In genomic region chr2:148643998-148644884, GRCh38 we compare ENCODE assay signal across 8 cellular contexts. TPM values are rescaled to one million over a fixed set of nuclear protein-coding genes. Genes with fewer than 3 reads are reported as not detected.
A peak's percentile ranks its signal among the peaks of the same experiment; 100 is the strongest.
DNase-seq lines count a peak whose midpoint lies in the region; ATAC-seq and TF ChIP-seq lines count a peak whose summit lies in the region.

Gene EPC2 (plus strand): TSS chr2:148644751. CDS start chr2:148645018, 267 bp downstream.

- intact Hi-C loops in CD4-positive, alpha-beta memory T cell (cut with micrococcal nuclease) = loop anchor here (1.0 to 2.0 kb wide), 3 partner anchors 31 to 283 kb away; no protein-coding TSS in a partner anchor

- H3K4me3 ChIP-seq in CD4-positive, alpha-beta memory T cell (ENCODE audit: low read length in 2 of 2) = peak within 1 kb of the TSS; percentile 88 to 99
- peak within 1 kb of the TSS; percentile 91 for H3K4me3 ChIP-seq in endodermal cell (ENCODE audit: low read length)

- peak within 1 kb of the TSS; percentile 91 for H3K9ac ChIP-seq in endodermal cell (ENCODE audit: extremely low read depth, low read length, poor library complexity, severe bottlenecking)

- no peak for TF ChIP-seq CTCF in endodermal cell (conservative IDR thresholded peaks at IDR 0.05)

- POLR2A ChIA-PET in CD4-positive, alpha-beta memory T cell (lab: Charles Lee; ENCODE audit: partially characterized antibody) = interaction anchor here (0.5 to 6.7 kb wide), 12 partner anchors 9 to 623 kb away, joined by 3 to 121 read pairs (median 5); partner anchors contain the start of genes MBD5 and ORC4

- H3K36me3 ChIP-seq in CD4-positive, alpha-beta memory T cell (ENCODE audit: insufficient read depth, low read length) = no peaks in the 10 kb centered on the region
- no peaks in the 10 kb centered on the region for H3K36me3 ChIP-seq in endodermal cell (ENCODE audit: control insufficient read depth, insufficient read depth, low read length)

- H3K9me3 ChIP-seq in CD4-positive, alpha-beta memory T cell (ENCODE audit: control insufficient read depth in 1 of 2, low read length in 2 of 2) = no peaks in the 10 kb centered on the region
- H3K9me3 ChIP-seq in endodermal cell (ENCODE audit: control insufficient read depth, low read length) = no peaks in the 10 kb centered on the region

- H3K4me1 Mint-ChIP-seq in CD4-positive, alpha-beta memory T cell = peaks cover 19 to 37% (median 30%) of the 10 kb centered on the region in 4 donors
- H3K4me1 Mint-ChIP-seq in endodermal cell = peaks cover 11% of the 10 kb centered on the region

- WGBS in endodermal cell (ENCODE audit: insufficient coverage in 1 of 2, insufficient read length in 1 of 2), 2 experiments = 1 to 2% methylated on average over 19 to 85 of the region's 94 CpGs

- H3K27ac ChIP-seq in CD4-positive, alpha-beta memory T cell (ENCODE audit: low read depth, low read length) = peak within 1 kb of the TSS; percentile 87
- peak within 1 kb of the TSS; percentile 99 for H3K27ac ChIP-seq in endodermal cell (ENCODE audit: low read depth, low read length)

- H3K4me3 Mint-ChIP-seq in CD4-positive, alpha-beta memory T cell = peak within 1 kb of the TSS; percentile 95 to 99 (median 96)
- H3K4me3 Mint-ChIP-seq in endodermal cell = peak within 1 kb of the TSS; percentile 78

- H3K27me3 Mint-ChIP-seq in CD4-positive, alpha-beta memory T cell = peaks cover 0 to 1% of the 10 kb centered on the region in 2 donors
- H3K27me3 Mint-ChIP-seq in endodermal cell (ENCODE audit: insufficient read depth) = peaks cover 24% of the 10 kb centered on the region

- H3K27ac Mint-ChIP-seq in CD4-positive, alpha-beta memory T cell = peak within 1 kb of the TSS; percentile 95 to 99 (median 97)
- H3K27ac Mint-ChIP-seq in endodermal cell = peak within 1 kb of the TSS; percentile 98

- peaks cover 0 to 1% (median 0%) of the 10 kb centered on the region in 8 donors for H3K9me3 Mint-ChIP-seq in CD4-positive, alpha-beta memory T cell
- no peaks in the 10 kb centered on the region for H3K9me3 Mint-ChIP-seq in endodermal cell

- peaks cover 41% of the 10 kb centered on the region for H3K4me1 ChIP-seq in CD4-positive, alpha-beta memory T cell (ENCODE audit: insufficient read depth, low read length)
- H3K4me1 ChIP-seq in endodermal cell (ENCODE audit: control insufficient read depth, insufficient read depth, low read length) = no peaks in the 10 kb centered on the region

- CTCF ChIA-PET in CD4-positive, alpha-beta memory T cell (lab: Charles Lee; ENCODE audit: partially characterized antibody) = interaction anchor here (0.9 to 2.0 kb wide), 6 partner anchors 10 to 624 kb away, joined by 3 to 9 read pairs (median 4); partner anchors contain the start of genes MBD5 and ORC4

- peak; percentile 69 for ATAC-seq in GM19455 (IDR thresholded peaks at IDR 0.05; ENCODE audit: unreplicated experiment)

- H3K27me3 ChIP-seq in CD4-positive, alpha-beta memory T cell (ENCODE audit: insufficient read depth, low read length) = no peaks in the 10 kb centered on the region
- peaks cover 21% of the 10 kb centered on the region for H3K27me3 ChIP-seq in endodermal cell (ENCODE audit: control insufficient read depth, insufficient read depth, low read length, poor library complexity, severe bottlenecking)

- peak; percentile 86 to 93 (median 91) for DNase-seq in CD4-positive, alpha-beta memory T cell
- DNase-seq in HPDE6-E6E7 (ENCODE audit: extremely low spot score) (peak; percentile 49), NOMO-1 treated with dmso at 0.1 percent for 144 hours (lab: John Stamatoyannopoulos, UW; ENCODE audit: unreplicated experiment) (peak; percentile 70), endodermal cell (peak; percentile 95), mesenteric fat pad (ENCODE audit: low spot score) (peak; percentile 96)
- DNase-seq in activated CD8-positive, alpha-beta memory T cell treated with anti-CD3 and anti-CD28 coated beads, Interleukin-2, amount 50 U/mL, for 1 hour (ENCODE audit: extremely low read depth) = peak; percentile 56
- DNase-seq in stimulated activated CD8-positive, alpha-beta memory T cell treated with anti-CD3 and anti-CD28 coated beads, Interleukin-15, amount 100 ng/mL, for 24 hours (ENCODE audit: low read depth) = peak; percentile 76

- peaks cover 5 to 22% of the 10 kb centered on the region in 2 donors for H3K36me3 Mint-ChIP-seq in CD4-positive, alpha-beta memory T cell
- H3K36me3 Mint-ChIP-seq in endodermal cell (ENCODE audit: low read depth) = no peaks in the 10 kb centered on the region

RNA-seq across cellular contexts. Expression of gene EPC2, which starts in this region (rescaled TPM):
- total RNA-seq in CD4-positive, alpha-beta memory T cell = 10 to 100 TPM; 70.9 to 77.9 TPM
- 1 to 10 TPM; 1.4 to 3.8 TPM for polyA plus RNA-seq in CD4-positive, alpha-beta memory T cell
- total RNA-seq in endodermal cell (10 to 100 TPM; 23.0 to 32.0 TPM), mesenteric fat pad (29.0 TPM)
- 23.9 TPM for polyA plus RNA-seq in endodermal cell (2013, experiment 1 of 2)
- 24.6 TPM for polyA plus RNA-seq in endodermal cell (2013, experiment 2 of 2)

Comparison
In these comparisons a context has a peak if more than half of its experiments do, and no peak if none do; other contexts are left out.
1. Peak in every context shown above with its lines: DNase-seq, ATAC-seq, H3K4me3 ChIP-seq and H3K27ac ChIP-seq.